ENCODE assay signal across 15 cellular contexts in the genomic region with DNA sequence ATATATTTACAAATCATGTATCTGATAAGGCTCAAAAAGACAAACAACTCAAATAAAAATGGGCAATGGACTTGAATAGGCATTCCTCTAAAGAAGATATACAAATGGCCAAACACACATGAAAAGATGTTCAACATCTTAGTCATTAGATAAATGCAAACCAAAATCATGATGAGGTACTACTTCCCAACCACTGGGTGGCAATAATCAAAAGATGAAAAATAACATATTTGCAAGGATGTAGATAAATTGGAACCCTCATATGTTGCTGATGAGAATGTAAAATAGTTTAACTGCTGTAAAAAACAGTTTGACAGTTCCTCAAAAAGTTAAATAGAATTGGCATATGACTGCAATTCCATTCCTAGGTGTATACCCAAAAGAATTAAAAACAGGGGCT.
DNase-seq lines count a peak whose midpoint lies in the region; FAIRE-seq and TF ChIP-seq lines count a peak whose summit lies in the region.
"Had no signal": no experiment of that assay in that cellular context is flagged by ENCODE, and none has a peak within 500 bp of the region (broad histone marks: within the 10 kb centered on the region; RNA-seq: fewer than 3 reads in every experiment).

No MANE protein-coding gene starts in this region.

- TF ChIP-seq CTCF in RWPE1 (conservative IDR thresholded peaks at IDR 0.05; ENCODE audit: low read depth) (peak; percentile 34), fibroblast of pulmonary artery (IDR thresholded peaks at IDR 0.05; ENCODE audit: low read length, missing control alignments) (peak; percentile 40)

- H3K27ac ChIP-seq in RWPE1 = no peak overlapping the region
- H3K27ac ChIP-seq: BLaER1 treated with 17β-estradiol and CSF1 and Interleukin-3, amounts not matched to agents 10 nM and 100 nM; colonic mucosa had no signal

- TF ChIP-seq POLR2A in H54 (IDR thresholded peaks at IDR 0.05; ENCODE audit: low read depth, low read length) = no peak

- peak; percentile 75 for FAIRE-seq in H54 (lab: Jason Lieb, UNC)

- CTCF ChIA-PET in RWPE1 (lab: Yijun Ruan, JAX) = no interaction called here

- H3K4me3 ChIP-seq in fibroblast of pulmonary artery (replicated peaks; ENCODE audit: low read depth, low read length) = no peak overlapping the region
- H3K4me3 ChIP-seq: BLaER1 treated with 17β-estradiol and CSF1 and Interleukin-3, amounts not matched to agents 10 nM and 100 nM; colonic mucosa had no signal

- DNase-seq in A172 (ENCODE audit: low spot score) = peak; percentile 23
- no peak for DNase-seq in H54 (ENCODE audit: insufficient read length, low spot score)
- peak; percentile 39 for DNase-seq in RWPE1 (ENCODE audit: low spot score)
- no peak for DNase-seq in fibroblast of pulmonary artery (ENCODE audit: low read depth)
- no peak for DNase-seq in NCI-H2227 (lab: John Stamatoyannopoulos, UW; ENCODE audit: unreplicated experiment)
- no peak for DNase-seq in NCI-H1105 treated with DMSO at 0.1 percent for 48 hours (lab: John Stamatoyannopoulos, UW)
- no peak for DNase-seq in cerebellar cortex (ENCODE audit: low spot score)
- no peak for DNase-seq in NCI-H69 (lab: John Stamatoyannopoulos, UW)
- DNase-seq: activated CD4-positive, CD25-positive, alpha-beta regulatory T cell treated with anti-CD3 and anti-CD28 coated beads, Interleukin-2, amount 50 U/mL, for 72 hours; colonic mucosa; naive thymus-derived CD8-positive, alpha-beta T cell; NCI-H2081; SHP77; stimulated activated CD4-positive, alpha-beta T cell treated with anti-CD3 and anti-CD28 coated beads, Interleukin-15, amount 100 ng/mL, for 24 hours had no signal

- POLR2A ChIA-PET in RWPE1 (lab: Yijun Ruan, JAX; ENCODE audit: low non-redundant PET) = no interaction called here

Comparison
In these comparisons a context has a peak if more than half of its experiments do, and no peak if none do; other contexts are left out.
1. DNase-seq: peak in A172 (single experiment) and RWPE1 (single experiment); none in H54 (single experiment), fibroblast of pulmonary artery (single experiment), NCI-H2227 (single experiment), NCI-H1105 treated with DMSO at 0.1 percent for 48 hours (single experiment), cerebellar cortex (single experiment) and NCI-H69 (single experiment).